Comparison of ENCODE assay signal across 16 cellular contexts in the genomic region with DNA sequence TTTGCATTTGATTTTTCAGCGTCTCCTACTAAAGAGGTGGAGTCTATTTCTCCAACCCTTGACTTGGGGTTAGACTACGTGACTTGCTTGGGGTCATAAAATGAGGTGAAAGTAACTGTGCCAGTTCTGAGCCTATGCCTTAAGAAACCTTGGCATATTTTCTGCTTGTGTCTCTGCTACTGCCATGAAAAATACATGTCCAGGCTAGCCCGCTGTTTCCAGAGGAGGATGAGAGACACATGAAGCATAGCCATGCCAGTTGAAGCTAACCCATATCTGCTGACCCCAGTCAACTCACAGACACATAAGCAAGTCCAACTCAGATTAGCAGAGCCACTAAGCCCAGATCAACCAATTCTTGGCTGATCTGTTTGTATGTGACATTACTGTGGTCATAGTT. TPM values are rescaled to one million over a fixed set of nuclear protein-coding genes. Genes with fewer than 3 reads are reported as not detected.
DNase-seq lines count a peak whose midpoint lies in the region; ATAC-seq, FAIRE-seq and TF ChIP-seq lines count a peak whose summit lies in the region.
"Had no signal": no experiment of that assay in that cellular context is flagged by ENCODE, and none has a peak within 500 bp of the region (broad histone marks: within the 10 kb centered on the region; RNA-seq: fewer than 3 reads in every experiment).

No MANE protein-coding gene starts in this region.

- no peaks in the 10 kb centered on the region for H3K27me3 ChIP-seq in bronchial epithelial cell (ENCODE audit: control insufficient read depth, insufficient read depth, low read length)
- H3K27me3 ChIP-seq in foreskin keratinocyte: no peaks in the 10 kb centered on the region

- no peaks in the 10 kb centered on the region for H3K36me3 ChIP-seq in bronchial epithelial cell (ENCODE audit: control insufficient read depth, insufficient read depth, low read length)
- H3K36me3 ChIP-seq: BE2C had no signal

- DNase-seq in bronchial epithelial cell (ENCODE audit: low read depth): peak; percentile 86
- no peak for DNase-seq in epithelial cell of prostate (ENCODE audit: low read depth, low spot score)
- DNase-seq in foreskin keratinocyte: peak in 1 of 2 donors; percentile 76
- no peak for DNase-seq in NCI-H1105 (lab: John Stamatoyannopoulos, UW)
- DNase-seq in glutamatergic neuron: no peak
- no peak for DNase-seq in GOT3 (lab: John Stamatoyannopoulos, UW)
- DNase-seq: BE2C; Caco-2; CD8-positive, alpha-beta memory T cell; DND-41; GDM1; H7 had no signal

- TF ChIP-seq CTCF in bronchial epithelial cell (IDR thresholded peaks at IDR 0.05; ENCODE audit: insufficient read depth, low read length, severe bottlenecking): no peak
- TF ChIP-seq CTCF in foreskin keratinocyte (conservative IDR thresholded peaks at IDR 0.05): no peak
- TF ChIP-seq CTCF in glutamatergic neuron (IDR thresholded peaks at IDR 0.05; ENCODE audit: partially characterized antibody, unreplicated experiment): no peak

- H3K27ac Mint-ChIP-seq in glutamatergic neuron (ENCODE audit: unreplicated experiment): no peak overlapping the region
- H3K27ac Mint-ChIP-seq: CD14-positive monocyte; CD8-positive, alpha-beta memory T cell had no signal

- no peak for FAIRE-seq in bronchial epithelial cell (lab: Jason Lieb, UNC)
- FAIRE-seq: A549 had no signal

- peaks cover 7% of the 10 kb centered on the region for H3K36me3 Mint-ChIP-seq in glutamatergic neuron (ENCODE audit: unreplicated experiment)
- H3K36me3 Mint-ChIP-seq: CD14-positive monocyte; CD8-positive, alpha-beta memory T cell had no signal

- peaks cover 4% of the 10 kb centered on the region for H3K27me3 Mint-ChIP-seq in glutamatergic neuron (ENCODE audit: unreplicated experiment)

- H3K4me3 ChIP-seq in bronchial epithelial cell (ENCODE audit: low read depth, low read length): no peak overlapping the region
- H3K4me3 ChIP-seq: A549 had no signal

- peak; percentile 78 for ATAC-seq in foreskin keratinocyte
- ATAC-seq: A549 had no signal

- H3K4me1 ChIP-seq in foreskin keratinocyte: peaks cover 21% of the 10 kb centered on the region
- H3K4me1 ChIP-seq: A549, BE2C, Caco-2 had no signal

- no peak overlapping the region for H3K4me3 Mint-ChIP-seq in glutamatergic neuron (ENCODE audit: unreplicated experiment)
- H3K4me3 Mint-ChIP-seq: CD8-positive, alpha-beta memory T cell had no signal

- H3K27ac ChIP-seq in epithelial cell of prostate: peak overlapping the region; percentile 71
- peak overlapping the region; percentile 16 for H3K27ac ChIP-seq in foreskin keratinocyte
- H3K27ac ChIP-seq: A549, HL-60 had no signal

- no peaks in the 10 kb centered on the region for H3K9me3 Mint-ChIP-seq in glutamatergic neuron (ENCODE audit: unreplicated experiment)
- H3K9me3 Mint-ChIP-seq: CD8-positive, alpha-beta memory T cell had no signal

- peaks cover 3% of the 10 kb centered on the region for H3K4me1 Mint-ChIP-seq in glutamatergic neuron (ENCODE audit: low read depth, unreplicated experiment)
- H3K4me1 Mint-ChIP-seq: CD8-positive, alpha-beta memory T cell had no signal

RNA-seq across cellular contexts. Expression of a gene that starts 38.7 kb away (rescaled TPM):
- not detected in 2 replicates for total RNA-seq in bronchial epithelial cell
- not detected in 2 replicates for total RNA-seq in foreskin keratinocyte
- polyA plus RNA-seq in foreskin keratinocyte: not detected in 2 replicates
- not detected for total RNA-seq in glutamatergic neuron (ENCODE audit: unreplicated experiment)
- total RNA-seq: Caco-2; CD8-positive, alpha-beta memory T cell; H7 had no signal
- polyA plus RNA-seq: A549; AG04450; CD14-positive monocyte; CD8-positive, alpha-beta memory T cell had no signal
